Comparison of ENCODE assay signal across 23 cellular contexts in the genomic region with DNA sequence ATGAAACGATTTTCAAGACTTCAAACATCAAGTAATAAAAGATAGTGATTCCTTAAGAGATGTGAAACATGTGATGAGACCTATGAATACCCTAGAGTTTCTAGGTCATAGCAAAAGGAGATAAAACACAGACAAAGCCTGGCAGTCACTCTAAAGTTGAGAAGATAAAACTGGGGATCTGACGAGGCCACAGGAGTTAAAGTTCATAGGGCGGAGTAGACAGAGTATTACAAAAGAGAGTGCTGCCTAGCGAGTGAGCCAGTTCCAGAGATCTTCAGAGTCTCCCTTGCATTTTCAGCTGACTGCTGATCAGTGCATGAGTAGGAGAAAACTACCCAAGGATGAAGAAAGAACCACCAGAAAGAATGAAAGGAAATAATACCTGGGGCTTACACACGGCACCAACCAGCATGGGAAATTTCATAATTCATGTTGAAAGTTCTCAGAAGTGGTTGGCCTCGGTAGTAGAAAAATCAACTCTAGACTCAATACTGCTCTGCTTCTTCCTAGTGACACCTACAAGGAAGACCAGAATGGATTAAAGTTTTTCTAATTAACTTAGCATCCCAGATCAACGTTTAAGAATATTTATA.
"Had no signal": no experiment of that assay in that cellular context is flagged by ENCODE, and none has a peak within 500 bp of the region (broad histone marks: within the 10 kb centered on the region; RNA-seq: fewer than 3 reads in every experiment).

No MANE protein-coding gene starts in this region.

- H3K27ac ChIP-seq: sigmoid colon, stomach, suprapubic skin, tibial nerve had no signal

- H3K27ac Mint-ChIP-seq: activated B cell treated with CpG ODN at 0.5 μM for 24 hours; activated CD4-positive, alpha-beta T cell treated with anti-CD3 and anti-CD28 coated beads for 36 hours; activated naive CD8-positive, alpha-beta T cell treated with anti-CD3 and anti-CD28 coated beads for 36 hours; activated T-helper 2 cell treated with anti-CD3 and anti-CD28 coated beads, Interferon-gamma antibody, Interleukin-2, Interleukin-4, amounts not matched to agents 10 μg/mL and 5 μg/mL and 100 μg/mL, durations not matched to agents 14 hours and 24 hours and 36 hours; naive thymus-derived CD4-positive, alpha-beta T cell; stimulated activated memory B cell treated with anti-CD40 and anti-IgM and Interleukin-4, amounts not matched to agents 10 μg/mL and 1 μg/mL and 100 μg/mL, for 72 hours had no signal

- H3K36me3 ChIP-seq: sigmoid colon, stomach, suprapubic skin, tibial nerve had no signal

- H3K4me1 ChIP-seq: sigmoid colon, suprapubic skin, tibial nerve had no signal

- ATAC-seq: activated CD4-positive, alpha-beta T cell treated with anti-CD3 and anti-CD28 coated beads for 36 hours; activated T-cell treated with anti-CD3 and anti-CD28 coated beads, Interleukin-2, amount 50 U/mL, for 4 hours; naive thymus-derived CD4-positive, alpha-beta T cell; stimulated activated memory B cell treated with anti-CD40 and anti-IgM and Interleukin-4, amounts not matched to agents 10 μg/mL and 1 μg/mL and 100 μg/mL, for 72 hours had no signal

- H3K27me3 Mint-ChIP-seq: activated B cell treated with CpG ODN at 0.5 μM for 24 hours; activated naive CD8-positive, alpha-beta T cell treated with anti-CD3 and anti-CD28 coated beads for 36 hours; stimulated activated memory B cell treated with anti-CD40 and anti-IgM and Interleukin-4, amounts not matched to agents 10 μg/mL and 1 μg/mL and 100 μg/mL, for 72 hours had no signal

- DNase-seq: activated B cell treated with CpG ODN at 0.5 μM for 24 hours; activated CD4-positive, alpha-beta T cell treated with anti-CD3 and anti-CD28 coated beads for 36 hours; activated CD4-positive, alpha-beta T cell treated with anti-CD3 and anti-CD28 coated beads, Interleukin-2, amount 50 U/mL, for 4 hours; activated CD8-positive, alpha-beta memory T cell treated with anti-CD3 and anti-CD28 coated beads, Interleukin-2, amount 50 U/mL, for 48 hours; activated naive CD4-positive, alpha-beta T cell; activated naive CD8-positive, alpha-beta T cell treated with anti-CD3 and anti-CD28 coated beads for 36 hours; activated T-cell treated with anti-CD3 and anti-CD28 coated beads, Interleukin-2, amount 50 U/mL, for 4 hours; amniotic stem cell; cerebellar nuclear complex; foreskin fibroblast; kidney; naive thymus-derived CD4-positive, alpha-beta T cell; occipital lobe; sigmoid colon; stimulated activated CD4-positive, alpha-beta T cell treated with anti-CD3 and anti-CD28 coated beads, Interleukin-15, amount 100 ng/mL, for 24 hours; stomach had no signal

- H3K27me3 ChIP-seq: sigmoid colon, stomach, suprapubic skin, tibial nerve had no signal

- H3K36me3 Mint-ChIP-seq: activated naive CD8-positive, alpha-beta T cell treated with anti-CD3 and anti-CD28 coated beads for 36 hours had no signal

- H3K4me3 Mint-ChIP-seq: activated B cell treated with CpG ODN at 0.5 μM for 24 hours; activated CD4-positive, alpha-beta T cell treated with anti-CD3 and anti-CD28 coated beads for 36 hours; activated naive CD8-positive, alpha-beta T cell treated with anti-CD3 and anti-CD28 coated beads for 36 hours; activated T-cell treated with anti-CD3 and anti-CD28 coated beads, Interleukin-2, amount 50 U/mL, for 4 hours; naive thymus-derived CD4-positive, alpha-beta T cell; neural crest cell; stimulated activated memory B cell treated with anti-CD40 and anti-IgM and Interleukin-4, amounts not matched to agents 10 μg/mL and 1 μg/mL and 100 μg/mL, for 72 hours had no signal

- H3K4me2 ChIP-seq: smooth muscle cell had no signal

- H3K4me3 ChIP-seq: lung, sigmoid colon, smooth muscle cell, stomach, suprapubic skin, tibial nerve had no signal

- H3K4me1 Mint-ChIP-seq: activated B cell treated with CpG ODN at 0.5 μM for 24 hours; activated CD4-positive, alpha-beta T cell treated with anti-CD3 and anti-CD28 coated beads for 36 hours; activated naive CD8-positive, alpha-beta T cell treated with anti-CD3 and anti-CD28 coated beads for 36 hours; naive thymus-derived CD4-positive, alpha-beta T cell; neural crest cell; stimulated activated memory B cell treated with anti-CD40 and anti-IgM and Interleukin-4, amounts not matched to agents 10 μg/mL and 1 μg/mL and 100 μg/mL, for 72 hours had no signal
